In genomic region chr18:33577688-33578370, GRCh38 we compare ENCODE assay signal across 8 cellular contexts. TPM values are rescaled to one million over a fixed set of nuclear protein-coding genes. Genes with fewer than 3 reads are reported as not detected.
A peak's percentile ranks its signal among the peaks of the same experiment; 100 is the strongest.
DNase-seq lines count a peak whose midpoint lies in the region; ATAC-seq and TF ChIP-seq lines count a peak whose summit lies in the region.

ASXL3 (plus strand) TSS chr18:33578219; CDS start chr18:33578632, 413 bp downstream.

- TF ChIP-seq CTCF in AG04450 (IDR thresholded peaks at IDR 0.05; ENCODE audit: low read depth, low read length) (no peak), liver (IDR thresholded peaks at IDR 0.05; ENCODE audit: low read depth, low read length, missing input control) (no peak)

- H3K9me3 ChIP-seq in AG04450 (ENCODE audit: control insufficient read depth, insufficient read depth, low read length) (no peaks in the 10 kb centered on the region), liver (ENCODE audit: control insufficient read depth in 4 of 4, low read length in 3 of 4) (no peaks in the 10 kb centered on the region), stomach smooth muscle (ENCODE audit: control insufficient read depth in 2 of 2, low read length in 2 of 2) (no peaks in the 10 kb centered on the region)

- peak within 1 kb of the TSS; percentile 15 to 50 for H3K9ac ChIP-seq in liver (ENCODE audit: low read depth in 1 of 2, low read length in 2 of 2)
- peak within 1 kb of the TSS; percentile 84 to 87 for H3K9ac ChIP-seq in stomach smooth muscle (ENCODE audit: low read length in 2 of 2)

- POLR2A ChIA-PET in AG04450 (lab: Yijun Ruan, JAX) = no interaction called here

- H3K27me3 ChIP-seq in AG04450 (ENCODE audit: control insufficient read depth, insufficient read depth, low read length) (peaks cover 27% of the 10 kb centered on the region), liver (ENCODE audit: control insufficient read depth in 4 of 4, insufficient read depth in 4 of 4, low read length in 3 of 4) (no peaks in the 10 kb centered on the region), stomach smooth muscle (ENCODE audit: control insufficient read depth in 1 of 2, insufficient read depth in 2 of 2, low read length in 2 of 2) (peaks cover 0 to 6% of the 10 kb centered on the region in 2 donors)

- H3K36me3 ChIP-seq in liver (ENCODE audit: control insufficient read depth in 4 of 4, insufficient read depth in 3 of 4, low read depth in 1 of 4, low read length in 3 of 4) = no peaks in the 10 kb centered on the region
- no peaks in the 10 kb centered on the region for H3K36me3 ChIP-seq in stomach smooth muscle (ENCODE audit: control insufficient read depth in 2 of 2, insufficient read depth in 2 of 2, low read length in 2 of 2)

- H3K4me3 ChIP-seq in AG04450 (ENCODE audit: low read depth, low read length) (peak within 1 kb of the TSS; percentile 65), liver (ENCODE audit: low read depth in 1 of 3, low read length in 3 of 3) (peak within 1 kb of the TSS; percentile 68 to 86 (median 77)), stomach smooth muscle (ENCODE audit: low read length in 2 of 2) (peak within 1 kb of the TSS; percentile 89 to 98)

- H3K27ac ChIP-seq in AG04450 (ENCODE audit: low read depth, low read length) (no peak within 1 kb of the TSS), cingulate gyrus (ENCODE audit: low read depth, low read length) (peak within 1 kb of the TSS; percentile 95), liver (ENCODE audit: low read depth in 1 of 2, low read length in 2 of 2) (peak within 1 kb of the TSS; percentile 83 to 93), stomach smooth muscle (ENCODE audit: low read length) (peak within 1 kb of the TSS; percentile 94)

- H3K4me1 ChIP-seq in liver (ENCODE audit: control insufficient read depth in 4 of 4, insufficient read depth in 4 of 4, low read length in 3 of 4) = peaks cover 0 to 18% (median 7%) of the 10 kb centered on the region in 4 donors
- peaks cover 6% of the 10 kb centered on the region for H3K4me1 ChIP-seq in stomach smooth muscle (ENCODE audit: control insufficient read depth, insufficient read depth, low read length)

- peak; percentile 56 for ATAC-seq in GM19023 (IDR thresholded peaks at IDR 0.05; ENCODE audit: unreplicated experiment)

- CTCF ChIA-PET in AG04450 (lab: Charles Lee) = no interaction called here

- no peak for TF ChIP-seq RAD21 in liver (IDR thresholded peaks at IDR 0.05)

- 1% methylated on average over 70 of the region's 70 CpGs for WGBS in liver

- DNase-seq in AG04450 (ENCODE audit: low read depth, low spot score) (no peak), NCI-H526 treated with DMSO at 0.1 percent for 48 hours (lab: John Stamatoyannopoulos, UW) (peak; percentile 21)
- no peak for DNase-seq in stimulated activated CD8-positive, alpha-beta memory T cell treated with anti-CD3 and anti-CD28 coated beads, Interleukin-4, amount 100 ng/mL, for 48 hours
- no peak for DNase-seq in activated CD8-positive, alpha-beta memory T cell treated with anti-CD3 and anti-CD28 coated beads, Interleukin-2, amount 50 U/mL, for 4 hours

TF ChIP-seq in liver, 16 proteins besides CTCF, POLR2A, EP300 and RAD21:
- TF ChIP-seq NR2F2 (IDR thresholded peaks at IDR 0.05) = no peak
- TF ChIP-seq EGR1 (IDR thresholded peaks at IDR 0.05; ENCODE audit: low read depth in 2 of 2) = no peak
- peak; percentile 10 for TF ChIP-seq FOXA2 (IDR thresholded peaks at IDR 0.05)
- no peak for TF ChIP-seq JUND (IDR thresholded peaks at IDR 0.05)
- no peak for TF ChIP-seq GABPA (IDR thresholded peaks at IDR 0.05 in 1 of 2, conservative IDR thresholded peaks at IDR 0.05 in 1 of 2)
- peak; percentile 42 for TF ChIP-seq SP1 (IDR thresholded peaks at IDR 0.05)
- TF ChIP-seq REST (IDR thresholded peaks at IDR 0.05) = no peak
- no peak for TF ChIP-seq FOXA1 (IDR thresholded peaks at IDR 0.05)
- TF ChIP-seq ZBTB33 (IDR thresholded peaks at IDR 0.05) = no peak
- TF ChIP-seq ATF3 (IDR thresholded peaks at IDR 0.05) = no peak
- peak; percentile 13 for TF ChIP-seq HNF4G (IDR thresholded peaks at IDR 0.05)
- TF ChIP-seq TAF1 (conservative IDR thresholded peaks at IDR 0.05) = no peak
- peak; percentile 26 for TF ChIP-seq YY1 (IDR thresholded peaks at IDR 0.05)
- TF ChIP-seq MAX (IDR thresholded peaks at IDR 0.05) = no peak
- TF ChIP-seq RXRA (IDR thresholded peaks at IDR 0.05) = peak in 1 of 2 donors; percentile 29
- TF ChIP-seq HNF4A (conservative IDR thresholded peaks at IDR 0.05) = peak; percentile 72 to 81

RNA-seq across cellular contexts. Expression of gene ASXL3, which starts in this region (rescaled TPM):
- polyA plus RNA-seq in AG04450 (2011; rRNA removed) = 0.16 and 0.19 TPM in 2 replicates
- polyA minus RNA-seq in AG04450 (2011; rRNA and poly(A)+ RNA removed) = 0.18 and 0.70 TPM in 2 replicates
- 1 to 10 TPM in 1 of 2 donors, under 1 TPM in 1; 0.19 to 1.3 TPM for total RNA-seq in liver
- polyA plus RNA-seq in liver = under 1 TPM; 0.36 to 0.42 TPM
